Comparison of ENCODE assay signal across 8 cellular contexts in genomic region chr14:55354500-55354899, GRCh38. TPM values are rescaled to one million over a fixed set of nuclear protein-coding genes. Genes with fewer than 3 reads are reported as not detected.
A peak's percentile ranks its signal among the peaks of the same experiment; 100 is the strongest.
DNase-seq lines count a peak whose midpoint lies in the region; ATAC-seq and TF ChIP-seq lines count a peak whose summit lies in the region.

No MANE protein-coding gene starts in this region.

- H3F3A ChIP-seq in neural cell (ENCODE audit: insufficient read depth, low read length, poor library complexity, severe bottlenecking), result no peaks in the 10 kb centered on the region

- WGBS in urinary bladder, result 42% methylated on average over 5 of the region's 5 CpGs

- peak; percentile 54 for ATAC-seq in HG03565 (IDR thresholded peaks at IDR 0.05; ENCODE audit: unreplicated experiment)
- peak; percentile 92 to 96 for ATAC-seq in activated T-cell treated with anti-CD3 and anti-CD28 coated beads, Interleukin-2, amount 50 U/mL, for 4 hours

- no peak overlapping the region for H2AFZ ChIP-seq in neural cell (ENCODE audit: low read depth, low read length)

- H3K4me1 ChIP-seq in urinary bladder (ENCODE audit: insufficient read depth), result no peaks in the 10 kb centered on the region

- H3K4me2 ChIP-seq in neural cell (ENCODE audit: low read length), result no peak overlapping the region

- DNase-seq in SKM-1 (lab: John Stamatoyannopoulos, UW; ENCODE audit: unreplicated experiment) (peak; percentile 7), SKM-1 treated with dmso at 0.1 percent for 144 hours (lab: John Stamatoyannopoulos, UW; ENCODE audit: unreplicated experiment) (no peak), NCI-H82 treated with DMSO at 0.1 percent for 48 hours (lab: John Stamatoyannopoulos, UW; ENCODE audit: unreplicated experiment) (peak; percentile 30), fibroblast of peridontal ligament (ENCODE audit: extremely low read depth) (peak; percentile 50)
- peak; percentile 55 for DNase-seq in activated T-cell treated with anti-CD3 and anti-CD28 coated beads, Interleukin-2, amount 50 U/mL, for 4 hours

- H3K36me3 ChIP-seq in neural cell (ENCODE audit: insufficient read depth, low read length) (no peaks in the 10 kb centered on the region), urinary bladder (ENCODE audit: insufficient read depth) (no peaks in the 10 kb centered on the region)

- H4K20me1 ChIP-seq in neural cell (ENCODE audit: insufficient read depth), result no peaks in the 10 kb centered on the region

- peak overlapping the region; percentile 62 for H3K4me3 Mint-ChIP-seq in activated T-cell treated with anti-CD3 and anti-CD28 coated beads, Interleukin-2, amount 50 U/mL, for 4 hours

- H3K27me3 Mint-ChIP-seq in activated T-cell treated with anti-CD3 and anti-CD28 coated beads, Interleukin-2, amount 50 U/mL, for 4 hours (ENCODE audit: low read depth), result no peaks in the 10 kb centered on the region

- no peaks in the 10 kb centered on the region for H3K9me2 ChIP-seq in neural cell (ENCODE audit: insufficient read depth, low read length)

- H3K4me1 Mint-ChIP-seq in activated T-cell treated with anti-CD3 and anti-CD28 coated beads, Interleukin-2, amount 50 U/mL, for 4 hours (ENCODE audit: low read depth), result peaks cover 23% of the 10 kb centered on the region

- peak; percentile 61 for TF ChIP-seq CTCF in neural cell (IDR thresholded peaks at IDR 0.05; ENCODE audit: poor library complexity, severe bottlenecking)

- H3K36me3 Mint-ChIP-seq in activated T-cell treated with anti-CD3 and anti-CD28 coated beads, Interleukin-2, amount 50 U/mL, for 4 hours (ENCODE audit: insufficient read depth), result peaks cover 19% of the 10 kb centered on the region

- H3K27me3 ChIP-seq in neural cell (ENCODE audit: insufficient read depth, low read depth, low read length), result no peaks in the 10 kb centered on the region

- H3K9me3 Mint-ChIP-seq in activated T-cell treated with anti-CD3 and anti-CD28 coated beads, Interleukin-2, amount 50 U/mL, for 4 hours, result no peaks in the 10 kb centered on the region

- H3K79me2 ChIP-seq in neural cell (replicated peaks; ENCODE audit: insufficient read depth, low read length), result no peaks in the 10 kb centered on the region

- H3K4me3 ChIP-seq in neural cell (ENCODE audit: low read length) (no peak overlapping the region), urinary bladder (ENCODE audit: low read depth, low read length) (no peak overlapping the region)

- H3K9me3 ChIP-seq in neural cell (ENCODE audit: low read length), result no peaks in the 10 kb centered on the region

- TF ChIP-seq EP300 in neural cell (conservative IDR thresholded peaks at IDR 0.05; ENCODE audit: poor library complexity, severe bottlenecking), result no peak

- TF ChIP-seq RAD21 in neural cell (conservative IDR thresholded peaks at IDR 0.05), result peak; percentile 60

- H3K27ac ChIP-seq in neural cell (ENCODE audit: low read length) (no peak overlapping the region), urinary bladder (ENCODE audit: low read depth) (peak overlapping the region; percentile 24)

- no peak overlapping the region for H3K9ac ChIP-seq in neural cell (ENCODE audit: low read length)

TF ChIP-seq in neural cell, 6 proteins besides CTCF, POLR2A, EP300 and RAD21:
- TF ChIP-seq SMC3 (conservative IDR thresholded peaks at IDR 0.05; ENCODE audit: poor library complexity), result peak; percentile 51
- TF ChIP-seq, protein P1, sequence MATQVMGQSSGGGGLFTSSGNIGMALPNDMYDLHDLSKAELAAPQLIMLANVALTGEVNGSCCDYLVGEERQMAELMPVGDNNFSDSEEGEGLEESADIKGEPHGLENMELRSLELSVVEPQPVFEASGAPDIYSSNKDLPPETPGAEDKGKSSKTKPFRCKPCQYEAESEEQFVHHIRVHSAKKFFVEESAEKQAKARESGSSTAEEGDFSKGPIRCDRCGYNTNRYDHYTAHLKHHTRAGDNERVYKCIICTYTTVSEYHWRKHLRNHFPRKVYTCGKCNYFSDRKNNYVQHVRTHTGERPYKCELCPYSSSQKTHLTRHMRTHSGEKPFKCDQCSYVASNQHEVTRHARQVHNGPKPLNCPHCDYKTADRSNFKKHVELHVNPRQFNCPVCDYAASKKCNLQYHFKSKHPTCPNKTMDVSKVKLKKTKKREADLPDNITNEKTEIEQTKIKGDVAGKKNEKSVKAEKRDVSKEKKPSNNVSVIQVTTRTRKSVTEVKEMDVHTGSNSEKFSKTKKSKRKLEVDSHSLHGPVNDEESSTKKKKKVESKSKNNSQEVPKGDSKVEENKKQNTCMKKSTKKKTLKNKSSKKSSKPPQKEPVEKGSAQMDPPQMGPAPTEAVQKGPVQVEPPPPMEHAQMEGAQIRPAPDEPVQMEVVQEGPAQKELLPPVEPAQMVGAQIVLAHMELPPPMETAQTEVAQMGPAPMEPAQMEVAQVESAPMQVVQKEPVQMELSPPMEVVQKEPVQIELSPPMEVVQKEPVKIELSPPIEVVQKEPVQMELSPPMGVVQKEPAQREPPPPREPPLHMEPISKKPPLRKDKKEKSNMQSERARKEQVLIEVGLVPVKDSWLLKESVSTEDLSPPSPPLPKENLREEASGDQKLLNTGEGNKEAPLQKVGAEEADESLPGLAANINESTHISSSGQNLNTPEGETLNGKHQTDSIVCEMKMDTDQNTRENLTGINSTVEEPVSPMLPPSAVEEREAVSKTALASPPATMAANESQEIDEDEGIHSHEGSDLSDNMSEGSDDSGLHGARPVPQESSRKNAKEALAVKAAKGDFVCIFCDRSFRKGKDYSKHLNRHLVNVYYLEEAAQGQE (IDR thresholded peaks at IDR 0.05; ENCODE audit: borderline replicate concordance), result no peak

RNA-seq across cellular contexts. Expression of gene ATG14, which starts 57.1 kb away (rescaled TPM):
- 1 to 10 TPM; 6.6 to 8.4 (median 6.7) TPM for total RNA-seq in activated T-cell treated with anti-CD3 and anti-CD28 coated beads, Interleukin-2, amount 50 U/mL, for 4 hours
- polyA plus RNA-seq in neural cell (27.4 and 28.2 TPM in 2 replicates), urinary bladder (9.7 TPM)
- polyA minus RNA-seq in neural cell, result 25.3 and 26.0 TPM in 2 replicates
- 24.7 TPM for total RNA-seq in urinary bladder
